21 cellular contexts compared by ENCODE assay signal in the genomic region with DNA sequence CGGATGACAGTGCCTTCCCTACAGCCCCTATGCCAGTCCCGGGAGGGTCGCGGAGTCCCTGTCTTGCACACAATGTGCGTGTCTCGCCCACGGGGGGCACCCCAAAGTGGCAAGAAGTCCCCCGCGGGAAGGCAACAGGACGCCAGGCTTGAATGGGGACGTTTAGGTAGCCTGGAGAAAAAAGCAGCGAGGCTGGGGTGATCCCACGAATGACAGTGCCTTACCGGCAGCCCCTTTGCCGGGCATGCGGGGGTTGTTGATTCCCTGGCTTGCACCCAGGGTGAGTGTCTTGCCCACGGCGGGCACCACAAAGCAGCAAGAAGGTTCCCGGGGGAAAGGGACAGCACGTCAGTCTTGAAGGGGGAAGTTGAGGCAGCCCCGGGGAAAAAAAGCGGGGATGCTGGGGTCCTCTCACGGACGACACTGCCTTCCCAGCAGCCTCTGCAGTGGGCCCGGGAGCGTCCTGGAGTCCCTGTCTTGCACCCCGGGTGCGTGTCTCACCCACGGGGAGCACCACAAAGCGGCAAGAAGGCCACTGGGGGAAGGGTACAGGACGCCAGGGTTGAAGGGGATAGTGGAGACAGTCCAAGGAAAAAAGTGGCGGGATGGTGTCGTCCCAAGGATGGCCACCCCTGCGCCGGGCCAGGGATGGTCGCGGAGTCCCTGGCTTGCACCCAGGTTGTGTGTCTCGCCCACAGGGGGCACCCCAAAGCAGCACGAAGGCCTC.
"Had no signal": no experiment of that assay in that cellular context is flagged by ENCODE, and none has a peak within 500 bp of the region (broad histone marks: within the 10 kb centered on the region; RNA-seq: fewer than 3 reads in every experiment).

No MANE protein-coding gene starts in this region.

- H3K27ac Mint-ChIP-seq: memory B cell; natural killer cell treated with Interleukin-12 subunit alpha and Interleukin-12 subunit beta and Interleukin-15 and Interleukin-18, amount 100 ng/mL, for 72 hours; neural progenitor cell had no signal

- H3K36me3 Mint-ChIP-seq: memory B cell; natural killer cell treated with Interleukin-12 subunit alpha and Interleukin-12 subunit beta and Interleukin-15 and Interleukin-18, amount 100 ng/mL, for 72 hours; neural progenitor cell had no signal

- H3K4me3 Mint-ChIP-seq: memory B cell; natural killer cell treated with Interleukin-12 subunit alpha and Interleukin-12 subunit beta and Interleukin-15 and Interleukin-18, amount 100 ng/mL, for 72 hours; neural progenitor cell had no signal

- H3K4me1 ChIP-seq: gastrocnemius medialis, heart right ventricle, left lung, lower lobe of right lung, neural progenitor cell, parathyroid adenoma, psoas muscle, tibial artery, upper lobe of left lung, vagina had no signal

- ATAC-seq: gastrocnemius medialis; heart right ventricle; left lung; lower lobe of right lung; natural killer cell treated with Interleukin-12 subunit alpha and Interleukin-12 subunit beta and Interleukin-15 and Interleukin-18, amount 100 ng/mL, for 72 hours; psoas muscle had no signal

- H3K4me1 Mint-ChIP-seq: memory B cell, neural progenitor cell had no signal

- DNase-seq: effector CD8-positive, alpha-beta T cell; gastrocnemius medialis; heart right ventricle; hypothalamus; lower lobe of right lung; midbrain; occipital lobe; retina; small intestine; stimulated activated CD4-positive, alpha-beta T cell treated with anti-CD3 and anti-CD28 coated beads, Interleukin-2, amount 100 ng/mL, for 48 hours; stimulated activated naive CD4-positive, alpha-beta T cell treated with Interleukin-2 at 50 U/mL for 16 hours had no signal

- H3K36me3 ChIP-seq: gastrocnemius medialis, heart right ventricle, left lung, lower lobe of right lung, neural progenitor cell, tibial artery, upper lobe of left lung, vagina had no signal

- H3K27ac ChIP-seq: coronary artery, gastrocnemius medialis, heart right ventricle, left lung, lower lobe of right lung, neural progenitor cell, parathyroid adenoma, psoas muscle, tibial artery, upper lobe of left lung, vagina had no signal

- H3K4me3 ChIP-seq: coronary artery, gastrocnemius medialis, heart right ventricle, left lung, lower lobe of right lung, neural progenitor cell, psoas muscle, tibial artery, upper lobe of left lung, vagina had no signal

- H3K9me3 ChIP-seq: gastrocnemius medialis, lower lobe of right lung, psoas muscle, vagina had no signal

- H3K27me3 ChIP-seq: gastrocnemius medialis, heart right ventricle, neural progenitor cell, tibial artery, upper lobe of left lung, vagina had no signal

- H3K27me3 Mint-ChIP-seq: memory B cell; natural killer cell treated with Interleukin-12 subunit alpha and Interleukin-12 subunit beta and Interleukin-15 and Interleukin-18, amount 100 ng/mL, for 72 hours had no signal
